Comparison of ENCODE assay signal across 21 cellular contexts in genomic region chr3:111465081-111465670, GRCh38.
"Had no signal": no experiment of that assay in that cellular context is flagged by ENCODE, and none has a peak within 500 bp of the region (broad histone marks: within the 10 kb centered on the region; RNA-seq: fewer than 3 reads in every experiment).

No MANE protein-coding gene starts in this region.

- H3K9me3 Mint-ChIP-seq: central memory CD8-positive, alpha-beta T cell; neural crest cell; stimulated activated memory B cell treated with anti-CD40 and anti-IgM and Interleukin-4, amounts not matched to agents 10 μg/mL and 1 μg/mL and 100 μg/mL, for 72 hours had no signal

- H3K36me3 ChIP-seq: adrenal gland, breast epithelium, esophagus muscularis mucosa, right lobe of liver, stomach, suprapubic skin, tibial nerve had no signal

- H3K27me3 ChIP-seq: adrenal gland, breast epithelium, esophagus muscularis mucosa, right lobe of liver, stomach, suprapubic skin, tibial nerve had no signal

- H3K27ac ChIP-seq: adrenal gland, breast epithelium, esophagus muscularis mucosa, right lobe of liver, stomach, suprapubic skin, tibial nerve had no signal

- H3K4me1 Mint-ChIP-seq: activated T-helper 17 cell treated with anti-CD3 and anti-CD28 coated beads, Interleukin-2, amount 50 U/mL, for 72 hours; central memory CD8-positive, alpha-beta T cell; neural crest cell; stimulated activated memory B cell treated with anti-CD40 and anti-IgM and Interleukin-4, amounts not matched to agents 10 μg/mL and 1 μg/mL and 100 μg/mL, for 72 hours had no signal

- H3K27me3 Mint-ChIP-seq: activated naive CD8-positive, alpha-beta T cell; activated T-helper 17 cell treated with anti-CD3 and anti-CD28 coated beads, Interleukin-2, amount 50 U/mL, for 72 hours had no signal

- H3K9me3 ChIP-seq: adrenal gland, breast epithelium, esophagus muscularis mucosa, right lobe of liver, stomach, suprapubic skin had no signal

- H3K4me3 ChIP-seq: adrenal gland, breast epithelium, esophagus muscularis mucosa, right lobe of liver, stomach, suprapubic skin, tibial nerve had no signal

- H3K36me3 Mint-ChIP-seq: activated naive CD8-positive, alpha-beta T cell; stimulated activated memory B cell treated with anti-CD40 and anti-IgM and Interleukin-4, amounts not matched to agents 10 μg/mL and 1 μg/mL and 100 μg/mL, for 72 hours had no signal

- ATAC-seq: activated T-helper 17 cell treated with anti-CD3 and anti-CD28 coated beads, Interleukin-2, amount 50 U/mL, for 72 hours; left ventricle myocardium superior; right lobe of liver; stimulated activated memory B cell treated with anti-CD40 and anti-IgM and Interleukin-4, amounts not matched to agents 10 μg/mL and 1 μg/mL and 100 μg/mL, for 72 hours had no signal

- DNase-seq: activated CD4-positive, alpha-beta T cell treated with anti-CD3 and anti-CD28 coated beads for 1 hour; activated CD4-positive, alpha-beta T cell treated with anti-CD3 and anti-CD28 coated beads, Interleukin-2, amount 50 U/mL, for 1 hour; activated T-cell treated with anti-CD3 and anti-CD28 coated beads, Interleukin-2, amount 50 U/mL, for 1 hour; adrenal gland; hippocampal formation; left ventricle myocardium superior; mammary epithelial cell; occipital lobe; right lobe of liver; small intestine; stimulated activated CD4-positive, alpha-beta T cell treated with anti-CD3 and anti-CD28 coated beads, Interleukin-15, amount 100 ng/mL, for 24 hours; stomach had no signal

- H3K4me3 Mint-ChIP-seq: activated naive CD8-positive, alpha-beta T cell; activated T-helper 17 cell treated with anti-CD3 and anti-CD28 coated beads, Interleukin-2, amount 50 U/mL, for 72 hours; central memory CD8-positive, alpha-beta T cell; neural crest cell; stimulated activated memory B cell treated with anti-CD40 and anti-IgM and Interleukin-4, amounts not matched to agents 10 μg/mL and 1 μg/mL and 100 μg/mL, for 72 hours had no signal

- H3K27ac Mint-ChIP-seq: activated naive CD8-positive, alpha-beta T cell; activated T-helper 17 cell treated with anti-CD3 and anti-CD28 coated beads, Interleukin-2, amount 50 U/mL, for 72 hours; stimulated activated memory B cell treated with anti-CD40 and anti-IgM and Interleukin-4, amounts not matched to agents 10 μg/mL and 1 μg/mL and 100 μg/mL, for 72 hours had no signal
